9 cellular contexts compared by ENCODE assay signal in genomic region chr19:14366529-14366928, GRCh38. TPM values are rescaled to one million over a fixed set of nuclear protein-coding genes. Genes with fewer than 3 reads are reported as not detected.
DNase-seq lines count a peak whose midpoint lies in the region; ATAC-seq and TF ChIP-seq lines count a peak whose summit lies in the region.
"Had no signal": no experiment of that assay in that cellular context is flagged by ENCODE, and none has a peak within 500 bp of the region (broad histone marks: within the 10 kb centered on the region; RNA-seq: fewer than 3 reads in every experiment).

No MANE protein-coding gene starts in this region.

- TF ChIP-seq POLR2A in breast epithelium (IDR thresholded peaks at IDR 0.05): no peak

- no peaks in the 10 kb centered on the region for H3K27me3 ChIP-seq in Caco-2 (replicated peaks; ENCODE audit: control insufficient read depth, insufficient read depth, low read length)
- H3K27me3 ChIP-seq in GM23338 (ENCODE audit: insufficient read depth): no peaks in the 10 kb centered on the region
- H3K27me3 ChIP-seq in breast epithelium: no peaks in the 10 kb centered on the region

- BruUV-seq in Caco-2 (replicated peaks; lab: Mats Ljungman, UMichigan): no TSS peak

- POLR2A ChIA-PET in Caco-2 (lab: Charles Lee): interaction anchor here (0.5 kb wide), 1 partner anchor 230 kb away, joined by 4 read pairs; the partner anchor contains the start of gene ASF1B

- H3K4me3 ChIP-seq in Caco-2 (ENCODE audit: low read depth, low read length): no peak overlapping the region
- no peak overlapping the region for H3K4me3 ChIP-seq in GM23338
- no peak overlapping the region for H3K4me3 ChIP-seq in breast epithelium

- no peak overlapping the region for H3K27ac Mint-ChIP-seq in Caco-2 (ENCODE audit: unreplicated experiment)
- no peak overlapping the region for H3K27ac Mint-ChIP-seq in GM23338

- H3K36me3 Mint-ChIP-seq in Caco-2 (ENCODE audit: insufficient read depth, unreplicated experiment) (no peaks in the 10 kb centered on the region), GM23338 (ENCODE audit: low read depth) (no peaks in the 10 kb centered on the region)

- H3K27ac ChIP-seq in GM23338 (ENCODE audit: low read depth) (no peak overlapping the region), breast epithelium (no peak overlapping the region)
- H3K27ac ChIP-seq: HL-60 had no signal

- DNase-seq in Caco-2: peak; percentile 80 to 88
- peak; percentile 95 for DNase-seq in GM23338 (ENCODE audit: low spot score)
- peak; percentile 88 for DNase-seq in NCI-H2029 treated with DMSO at 0.1 percent for 48 hours (lab: John Stamatoyannopoulos, UW)
- peak; percentile 61 to 80 (median 70) for DNase-seq in activated CD4-positive, CD25-positive, alpha-beta regulatory T cell (lab: John Stamatoyannopoulos, UW)
- peak; percentile 61 to 78 for DNase-seq in breast epithelium (ENCODE audit: low spot score in 2 of 2)
- DNase-seq in kidney tubule cell (ENCODE audit: low spot score): peak; percentile 81
- peak; percentile 43 for DNase-seq in stimulated activated CD8-positive, alpha-beta memory T cell treated with anti-CD3 and anti-CD28 coated beads, Interleukin-15, amount 100 ng/mL, for 24 hours (ENCODE audit: low read depth)

- H3K9me3 Mint-ChIP-seq in Caco-2 (ENCODE audit: unreplicated experiment) (no peaks in the 10 kb centered on the region), GM23338 (no peaks in the 10 kb centered on the region; the same call in 2 of the 3 replicates)

- CTCF ChIA-PET in Caco-2 (lab: Charles Lee): interaction anchor here (0.6 to 1.2 kb wide), 2 partner anchors 200 to 230 kb away, joined by 5 to 6 read pairs; partner anchors contain the start of gene ASF1B

- H3F3A ChIP-seq in GM23338 (replicated peaks; ENCODE audit: low read depth): peaks cover 12% of the 10 kb centered on the region; the same call in 1 of the 2 replicates

- no peak overlapping the region for H3K4me2 ChIP-seq in GM23338

- ATAC-seq in GM23338: peak; percentile 27
- ATAC-seq in GM19452 (IDR thresholded peaks at IDR 0.05; ENCODE audit: unreplicated experiment): no peak

- H4K20me1 ChIP-seq in GM23338 (replicated peaks; ENCODE audit: insufficient read depth): no peaks in the 10 kb centered on the region

- H3K9me2 ChIP-seq in GM23338 (ENCODE audit: insufficient read depth): no peaks in the 10 kb centered on the region

- H3K9me3 ChIP-seq in Caco-2: no peaks in the 10 kb centered on the region
- no peaks in the 10 kb centered on the region for H3K9me3 ChIP-seq in breast epithelium

- H2AFZ ChIP-seq in GM23338: no peak overlapping the region

- H3K4me1 ChIP-seq in Caco-2 (no peaks in the 10 kb centered on the region), GM23338 (ENCODE audit: insufficient read depth) (peaks cover 5% of the 10 kb centered on the region; the same call in 1 of the 2 replicates), breast epithelium (peaks cover 0 to 4% of the 10 kb centered on the region in 2 donors)

- TF ChIP-seq CTCF in Caco-2 (IDR thresholded peaks at IDR 0.05; ENCODE audit: insufficient read depth in 1 of 2, low read depth in 1 of 2, low read length in 1 of 2, severe bottlenecking in 1 of 2, unreplicated experiment in 1 of 2) (no peak), GM23338 (conservative IDR thresholded peaks at IDR 0.05; ENCODE audit: low read depth in 2 of 2) (no peak), breast epithelium (IDR thresholded peaks at IDR 0.05) (no peak)

- H3K27me3 Mint-ChIP-seq in Caco-2 (ENCODE audit: insufficient read depth, unreplicated experiment): no peaks in the 10 kb centered on the region
- H3K27me3 Mint-ChIP-seq in GM23338 (ENCODE audit: insufficient read depth, low read depth, poor library complexity): peaks cover 24% of the 10 kb centered on the region

- H3K4me3 Mint-ChIP-seq in Caco-2 (ENCODE audit: unreplicated experiment): no peak overlapping the region
- H3K4me3 Mint-ChIP-seq in GM23338: no peak overlapping the region

- no peaks in the 10 kb centered on the region for H3K36me3 ChIP-seq in Caco-2 (ENCODE audit: control insufficient read depth, insufficient read depth, low read length)
- H3K36me3 ChIP-seq in GM23338 (ENCODE audit: insufficient read depth): no peaks in the 10 kb centered on the region
- no peaks in the 10 kb centered on the region for H3K36me3 ChIP-seq in breast epithelium

- H3K4me1 Mint-ChIP-seq in Caco-2 (ENCODE audit: low read depth, unreplicated experiment): no peaks in the 10 kb centered on the region
- peaks cover 24% of the 10 kb centered on the region for H3K4me1 Mint-ChIP-seq in GM23338

- intact Hi-C loops in Caco-2 (cut with micrococcal nuclease; ENCODE audit: unreplicated experiment) (loop anchor here (10.0 kb wide), 1 partner anchor 108 kb away; the partner anchor contains the start of gene PTGER1), breast epithelium (cut with DNase I; ENCODE audit: low total_unique reads) (no loop called here)

- H3K79me2 ChIP-seq in GM23338 (replicated peaks; ENCODE audit: insufficient read depth): no peaks in the 10 kb centered on the region

TF ChIP-seq in GM23338, 12 proteins besides CTCF, POLR2A, EP300 and RAD21:
- no peak for TF ChIP-seq ZNF462 (CRISPR knock-in tag; IDR thresholded peaks at IDR 0.05)
- TF ChIP-seq POLR2AphosphoS5 (IDR thresholded peaks at IDR 0.05; ENCODE audit: low read depth): peak; percentile 43; the same call in 1 of the 2 replicates
- TF ChIP-seq EZH2 (IDR thresholded peaks at IDR 0.05; ENCODE audit: low read depth, unreplicated experiment): no peak

RNA-seq across cellular contexts. Expression of gene ADGRE5, which starts 14.7 kb away (rescaled TPM):
- total RNA-seq in Caco-2 (2022) (24.8 and 34.8 TPM in 2 replicates), breast epithelium (10 to 100 TPM; 20.2 to 31.4 (median 23.3) TPM)
- total RNA-seq in GM23338 (2014; rRNA removed; shearing (Covaris generic)): 1.5 and 5.5 TPM in 2 replicates
- polyA plus RNA-seq in GM23338 (2016; fragmentation: Nextera tagmentation; extraction: Ambion mirVana): 1.4 and 2.1 TPM in 2 replicates

RNA-seq across cellular contexts. Expression of gene DDX39A, which starts 52.6 kb away (rescaled TPM):
- total RNA-seq in Caco-2 (2022) (118 and 126 TPM in 2 replicates), breast epithelium (10 to 100 TPM; 65.9 to 79.0 (median 75.5) TPM)
- 156 and 196 TPM in 2 replicates for total RNA-seq in GM23338 (2014; rRNA removed; shearing (Covaris generic))
- 185 and 195 TPM in 2 replicates for polyA plus RNA-seq in GM23338 (2016; fragmentation: Nextera tagmentation; extraction: Ambion mirVana)

Comparison
In these comparisons a context has a peak if more than half of its experiments do, and no peak if none do; other contexts are left out.
1. DNase-seq: peak in every context shown above with its lines; median percentile 95 in GM23338; 88 in NCI-H2029 treated with DMSO at 0.1 percent for 48 hours; 84 in Caco-2; 81 in kidney tubule cell; 70 in activated CD4-positive, CD25-positive, alpha-beta regulatory T cell; 70 in breast epithelium; 43 in stimulated activated CD8-positive, alpha-beta memory T cell treated with anti-CD3 and anti-CD28 coated beads, Interleukin-15, amount 100 ng/mL, for 24 hours.